ENCODE assay signal across 8 cellular contexts in genomic region chr11:68121067-68121899, GRCh38. TPM values are rescaled to one million over a fixed set of nuclear protein-coding genes. Genes with fewer than 3 reads are reported as not detected.
A peak's percentile ranks its signal among the peaks of the same experiment; 100 is the strongest.
DNase-seq lines count a peak whose midpoint lies in the region; ATAC-seq lines count a peak whose summit lies in the region.

Gene CHKA (minus strand): TSS chr11:68121388. CDS start chr11:68121177, 211 bp downstream.

- no peaks in the 10 kb centered on the region for H3K27me3 ChIP-seq in mesenchymal stem cell (ENCODE audit: control insufficient read depth in 1 of 2, insufficient read depth in 1 of 2, low read length in 2 of 2)

- peaks cover 4 to 5% of the 10 kb centered on the region in 2 donors for H3K4me1 Mint-ChIP-seq in effector memory CD8-positive, alpha-beta T cell (ENCODE audit: low read depth in 2 of 2)

- H4K8ac ChIP-seq in mesenchymal stem cell (ENCODE audit: low read length): peak within 1 kb of the TSS; percentile 83

- H3K36me3 Mint-ChIP-seq in effector memory CD8-positive, alpha-beta T cell (ENCODE audit: insufficient read depth): peaks cover 10% of the 10 kb centered on the region

- peak within 1 kb of the TSS; percentile 0 to 87 for H3K23ac ChIP-seq in mesenchymal stem cell (ENCODE audit: low read length in 2 of 2)

- peak within 1 kb of the TSS; percentile 80 for H2AFZ ChIP-seq in mesenchymal stem cell (ENCODE audit: low read depth, low read length)

- H3K9ac ChIP-seq in mesenchymal stem cell (ENCODE audit: low read length): peak within 1 kb of the TSS; percentile 94

- peak within 1 kb of the TSS; percentile 100 for H2BK15ac ChIP-seq in mesenchymal stem cell (ENCODE audit: low read depth, poor library complexity, severe bottlenecking)

- H2AK5ac ChIP-seq in mesenchymal stem cell (ENCODE audit: low read length, severe bottlenecking): peak within 1 kb of the TSS; percentile 78

- H3K14ac ChIP-seq in mesenchymal stem cell (ENCODE audit: low read length in 2 of 2): peak within 1 kb of the TSS; percentile 26 to 96

- H3K4me3 Mint-ChIP-seq in effector memory CD8-positive, alpha-beta T cell: peak within 1 kb of the TSS; percentile 70 to 76

- peaks cover 5% of the 10 kb centered on the region for H3K79me1 ChIP-seq in mesenchymal stem cell (replicated peaks; ENCODE audit: low read length, poor library complexity, severe bottlenecking)

- H2BK12ac ChIP-seq in mesenchymal stem cell (ENCODE audit: low read length in 2 of 2): peak within 1 kb of the TSS; percentile 98 to 100

- H3K9me3 ChIP-seq in mesenchymal stem cell (ENCODE audit: control insufficient read depth, low read length): no peaks in the 10 kb centered on the region

- H2BK120ac ChIP-seq in mesenchymal stem cell (ENCODE audit: low read depth, low read length): peak within 1 kb of the TSS; percentile 91

- peaks cover 15% of the 10 kb centered on the region for H3K4me1 ChIP-seq in mesenchymal stem cell (ENCODE audit: control insufficient read depth, insufficient read depth, low read depth, low read length)

- peak within 1 kb of the TSS; percentile 90 for H4K91ac ChIP-seq in mesenchymal stem cell (ENCODE audit: low read length)

- peak; percentile 51 for ATAC-seq in GM19468 (IDR thresholded peaks at IDR 0.05; ENCODE audit: extremely low read depth, unreplicated experiment)
- ATAC-seq in effector memory CD8-positive, alpha-beta T cell (replicated peaks): peak; percentile 88

- no peaks in the 10 kb centered on the region for H3K27me3 Mint-ChIP-seq in effector memory CD8-positive, alpha-beta T cell

- DNase-seq in COLO829 (ENCODE audit: low spot score) (peak; percentile 80), HS-27A (ENCODE audit: low read depth) (peak; percentile 55), NOMO-1 treated with dmso at 0.1 percent for 144 hours (lab: John Stamatoyannopoulos, UW; ENCODE audit: unreplicated experiment) (peak; percentile 91), mesenchymal stem cell (peak; percentile 94)
- peak; percentile 70 to 82 (median 75) for DNase-seq in activated CD8-positive, alpha-beta memory T cell treated with anti-CD3 and anti-CD28 coated beads for 48 hours (ENCODE audit: low read depth in 2 of 3, low spot score in 2 of 3)
- peak; percentile 66 to 79 (median 74) for DNase-seq in effector memory CD8-positive, alpha-beta T cell
- DNase-seq in stimulated activated CD8-positive, alpha-beta memory T cell treated with anti-CD3 and anti-CD28 coated beads, Interleukin-12 subunit alpha, Interleukin-12 subunit beta, amount 100 ng/mL, for 24 hours (ENCODE audit: extremely low read depth): peak; percentile 69

- peak within 1 kb of the TSS; percentile 67 for H3K27ac ChIP-seq in mesenchymal stem cell (ENCODE audit: low read length, poor library complexity, severe bottlenecking)

- H3K4ac ChIP-seq in mesenchymal stem cell (ENCODE audit: low read depth in 1 of 2, low read length in 2 of 2): peak within 1 kb of the TSS; percentile 37 to 99

- peak within 1 kb of the TSS; percentile 85 to 88 for H3K4me3 ChIP-seq in mesenchymal stem cell (ENCODE audit: insufficient read depth in 1 of 2, low read depth in 1 of 2, low read length in 2 of 2)

- H3K4me2 ChIP-seq in mesenchymal stem cell (ENCODE audit: low read length, poor library complexity, severe bottlenecking): peak within 1 kb of the TSS; percentile 92

- peaks cover 0 to 2% of the 10 kb centered on the region in 2 experiments for H3K36me3 ChIP-seq in mesenchymal stem cell (ENCODE audit: control insufficient read depth in 1 of 2, insufficient read depth in 2 of 2, low read depth in 1 of 2, low read length in 2 of 2)

- under 1% methylated on average over 70 of the region's 107 CpGs for WGBS in mesenchymal stem cell

- H2BK5ac ChIP-seq in mesenchymal stem cell (ENCODE audit: low read depth, low read length, poor library complexity, severe bottlenecking): peak within 1 kb of the TSS; percentile 77

- H3K18ac ChIP-seq in mesenchymal stem cell (ENCODE audit: low read depth in 1 of 2, low read length in 2 of 2): peak within 1 kb of the TSS; percentile 80 to 96

- H3K9me3 Mint-ChIP-seq in effector memory CD8-positive, alpha-beta T cell: no peaks in the 10 kb centered on the region

- H3K27ac Mint-ChIP-seq in effector memory CD8-positive, alpha-beta T cell: peak within 1 kb of the TSS in 1 of 2 donors; percentile 57

RNA-seq across cellular contexts. Expression of gene CHKA, which starts in this region (rescaled TPM):
- polyA plus RNA-seq in mesenchymal stem cell (2013, experiment 1 of 2): 22.7 TPM
- 22.9 TPM for polyA plus RNA-seq in mesenchymal stem cell (2013, experiment 2 of 2)

Comparison
In these comparisons a context has a peak if more than half of its experiments do, and no peak if none do; other contexts are left out.
1. Peak in every context shown above with its lines: DNase-seq, ATAC-seq, H3K4me3 ChIP-seq and H3K27ac ChIP-seq.